9 cellular contexts compared by ENCODE assay signal in the genomic region with DNA sequence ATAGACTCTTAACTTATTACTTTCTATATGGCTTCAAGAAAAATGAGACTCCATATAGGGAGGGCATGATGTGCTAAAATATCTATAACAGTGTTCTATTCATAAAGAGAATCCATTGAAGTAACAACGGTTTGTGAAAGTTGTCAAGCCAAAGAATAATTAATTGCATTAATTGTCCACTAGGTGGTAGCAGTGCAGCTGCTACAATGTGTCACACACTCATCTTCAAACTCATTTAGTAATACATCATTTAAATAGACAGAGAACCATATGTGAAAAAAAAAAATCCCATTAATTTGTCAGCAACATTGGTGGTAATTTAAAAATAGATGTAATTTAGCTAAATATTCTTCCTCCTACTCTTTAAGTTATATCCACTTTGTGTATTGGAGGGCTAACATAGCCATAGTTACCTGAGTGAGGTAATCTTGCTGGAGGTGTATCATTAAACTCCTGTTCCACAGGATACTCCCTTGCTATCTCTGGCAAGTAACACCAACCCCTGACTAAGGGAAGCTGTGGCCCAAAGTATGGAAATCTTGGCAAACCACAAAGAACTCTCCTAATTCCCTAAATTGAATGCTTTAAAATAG. TPM values are rescaled to one million over a fixed set of nuclear protein-coding genes. Genes with fewer than 3 reads are reported as not detected.
DNase-seq lines count a peak whose midpoint lies in the region; ATAC-seq and TF ChIP-seq lines count a peak whose summit lies in the region.
"Had no signal": no experiment of that assay in that cellular context is flagged by ENCODE, and none has a peak within 500 bp of the region (broad histone marks: within the 10 kb centered on the region; RNA-seq: fewer than 3 reads in every experiment).

No MANE protein-coding gene starts in this region.

- DNase-seq in AG20443 (ENCODE audit: low spot score) (peak; percentile 58), GM13977 (ENCODE audit: low spot score) (peak; percentile 52), NCI-H1092 treated with DMSO at 0.1 percent for 48 hours (lab: John Stamatoyannopoulos, UW) (peak; percentile 47), WTC11 (ENCODE audit: low spot score) (no peak), right atrium auricular region (ENCODE audit: low spot score) (no peak), superior temporal gyrus (ENCODE audit: extremely low spot score) (peak; percentile 84), nucleus accumbens (lab: John Stamatoyannopoulos, UW) (no peak)
- DNase-seq: left cardiac atrium had no signal

- POLR2A ChIA-PET in WTC11 (lab: Charles Lee) = no interaction called here

- CTCF ChIA-PET in WTC11 (lab: Charles Lee) = interaction anchor here (0.7 to 3.4 kb wide), 7 partner anchors 13 to 135 kb away, joined by 3 to 19 read pairs (median 5); no protein-coding TSS in a partner anchor

- H3K4me1 Mint-ChIP-seq in WTC11 = no peaks in the 10 kb centered on the region

- in situ Hi-C loops in GM13977 (cut with MboI; ENCODE audit: low pct_unique_long_range_greater_than_20kb, low sequenced_read_pairs, unreplicated experiment) = no loop called here

- no peaks in the 10 kb centered on the region for H3K27me3 ChIP-seq in right atrium auricular region

- no peak overlapping the region for H3K27ac ChIP-seq in right atrium auricular region

- no peaks in the 10 kb centered on the region for H3K9me3 Mint-ChIP-seq in WTC11

- TF ChIP-seq CTCF in GM13977 (IDR thresholded peaks at IDR 0.05; ENCODE audit: extremely low read depth, insufficient read depth, missing control alignments) = peak; percentile 65
- peak; percentile 59 for TF ChIP-seq CTCF in WTC11 (IDR thresholded peaks at IDR 0.05)
- TF ChIP-seq CTCF in right atrium auricular region (IDR thresholded peaks at IDR 0.05) = peak; percentile 52 to 85

- H3K4me1 ChIP-seq in right atrium auricular region = no peaks in the 10 kb centered on the region

- no peaks in the 10 kb centered on the region for H3K36me3 Mint-ChIP-seq in WTC11

- no peaks in the 10 kb centered on the region for H3K27me3 Mint-ChIP-seq in WTC11 (ENCODE audit: low read depth)

- H3K4me3 Mint-ChIP-seq in WTC11 = no peak overlapping the region

- H3K9me3 ChIP-seq in right atrium auricular region = no peaks in the 10 kb centered on the region

- H3K4me3 ChIP-seq in right atrium auricular region = no peak overlapping the region

- ATAC-seq in HG02678 (IDR thresholded peaks at IDR 0.05; ENCODE audit: unreplicated experiment) (peak; percentile 77), WTC11 (no peak; the same call in 1 of the 2 replicates)

- no peak overlapping the region for H3K27ac Mint-ChIP-seq in WTC11

- no peaks in the 10 kb centered on the region for H3K36me3 ChIP-seq in right atrium auricular region

TF ChIP-seq in WTC11, 78 proteins besides CTCF, POLR2A, EP300 and RAD21 (continues in another document):
- no peak for TF ChIP-seq HMGA2 (CRISPR knock-in tag; IDR thresholded peaks at IDR 0.05)
- no peak for TF ChIP-seq ZSCAN18 (CRISPR knock-in tag; IDR thresholded peaks at IDR 0.05)
- no peak for TF ChIP-seq CREM (CRISPR knock-in tag; IDR thresholded peaks at IDR 0.05)
- TF ChIP-seq ZNF416 (CRISPR knock-in tag; IDR thresholded peaks at IDR 0.05) = no peak
- TF ChIP-seq CBFB (CRISPR knock-in tag; IDR thresholded peaks at IDR 0.05; ENCODE audit: low read depth) = no peak
- no peak for TF ChIP-seq ZMAT4 (CRISPR knock-in tag; IDR thresholded peaks at IDR 0.05)
- TF ChIP-seq GTF2I (CRISPR knock-in tag; conservative IDR thresholded peaks at IDR 0.05) = no peak
- TF ChIP-seq TCF7 (CRISPR knock-in tag; IDR thresholded peaks at IDR 0.05; ENCODE audit: low read depth) = no peak
- TF ChIP-seq, protein P1, sequence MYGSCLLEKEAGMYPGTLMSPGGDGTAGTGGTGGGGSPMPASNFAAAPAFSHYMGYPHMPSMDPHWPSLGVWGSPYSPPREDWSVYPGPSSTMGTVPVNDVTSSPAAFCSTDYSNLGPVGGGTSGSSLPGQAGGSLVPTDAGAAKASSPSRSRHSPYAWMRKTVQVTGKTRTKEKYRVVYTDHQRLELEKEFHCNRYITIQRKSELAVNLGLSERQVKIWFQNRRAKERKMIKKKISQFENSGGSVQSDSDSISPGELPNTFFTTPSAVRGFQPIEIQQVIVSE (CRISPR knock-in tag; IDR thresholded peaks at IDR 0.05; ENCODE audit: borderline replicate concordance) = no peak
- TF ChIP-seq ERG (CRISPR knock-in tag; IDR thresholded peaks at IDR 0.05) = no peak
- no peak for TF ChIP-seq MYBL2 (CRISPR knock-in tag; IDR thresholded peaks at IDR 0.05)
- TF ChIP-seq, protein P2, sequence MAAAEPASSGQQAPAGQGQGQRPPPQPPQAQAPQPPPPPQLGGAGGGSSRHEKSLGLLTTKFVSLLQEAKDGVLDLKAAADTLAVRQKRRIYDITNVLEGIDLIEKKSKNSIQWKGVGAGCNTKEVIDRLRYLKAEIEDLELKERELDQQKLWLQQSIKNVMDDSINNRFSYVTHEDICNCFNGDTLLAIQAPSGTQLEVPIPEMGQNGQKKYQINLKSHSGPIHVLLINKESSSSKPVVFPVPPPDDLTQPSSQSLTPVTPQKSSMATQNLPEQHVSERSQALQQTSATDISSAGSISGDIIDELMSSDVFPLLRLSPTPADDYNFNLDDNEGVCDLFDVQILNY (CRISPR knock-in tag; IDR thresholded peaks at IDR 0.05) = no peak
- TF ChIP-seq JUN (CRISPR knock-in tag; IDR thresholded peaks at IDR 0.05) = no peak
- no peak for TF ChIP-seq ZNF671 (CRISPR knock-in tag; IDR thresholded peaks at IDR 0.05)
- no peak for TF ChIP-seq RORB (CRISPR knock-in tag; IDR thresholded peaks at IDR 0.05)
- TF ChIP-seq, protein P3, sequence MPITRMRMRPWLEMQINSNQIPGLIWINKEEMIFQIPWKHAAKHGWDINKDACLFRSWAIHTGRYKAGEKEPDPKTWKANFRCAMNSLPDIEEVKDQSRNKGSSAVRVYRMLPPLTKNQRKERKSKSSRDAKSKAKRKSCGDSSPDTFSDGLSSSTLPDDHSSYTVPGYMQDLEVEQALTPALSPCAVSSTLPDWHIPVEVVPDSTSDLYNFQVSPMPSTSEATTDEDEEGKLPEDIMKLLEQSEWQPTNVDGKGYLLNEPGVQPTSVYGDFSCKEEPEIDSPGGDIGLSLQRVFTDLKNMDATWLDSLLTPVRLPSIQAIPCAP (CRISPR knock-in tag; IDR thresholded peaks at IDR 0.05) = no peak
- TF ChIP-seq KAT7 (CRISPR knock-in tag; IDR thresholded peaks at IDR 0.05; ENCODE audit: borderline replicate concordance) = no peak
- no peak for TF ChIP-seq SMAD4 (CRISPR knock-in tag; IDR thresholded peaks at IDR 0.05)
- TF ChIP-seq, protein P4, sequence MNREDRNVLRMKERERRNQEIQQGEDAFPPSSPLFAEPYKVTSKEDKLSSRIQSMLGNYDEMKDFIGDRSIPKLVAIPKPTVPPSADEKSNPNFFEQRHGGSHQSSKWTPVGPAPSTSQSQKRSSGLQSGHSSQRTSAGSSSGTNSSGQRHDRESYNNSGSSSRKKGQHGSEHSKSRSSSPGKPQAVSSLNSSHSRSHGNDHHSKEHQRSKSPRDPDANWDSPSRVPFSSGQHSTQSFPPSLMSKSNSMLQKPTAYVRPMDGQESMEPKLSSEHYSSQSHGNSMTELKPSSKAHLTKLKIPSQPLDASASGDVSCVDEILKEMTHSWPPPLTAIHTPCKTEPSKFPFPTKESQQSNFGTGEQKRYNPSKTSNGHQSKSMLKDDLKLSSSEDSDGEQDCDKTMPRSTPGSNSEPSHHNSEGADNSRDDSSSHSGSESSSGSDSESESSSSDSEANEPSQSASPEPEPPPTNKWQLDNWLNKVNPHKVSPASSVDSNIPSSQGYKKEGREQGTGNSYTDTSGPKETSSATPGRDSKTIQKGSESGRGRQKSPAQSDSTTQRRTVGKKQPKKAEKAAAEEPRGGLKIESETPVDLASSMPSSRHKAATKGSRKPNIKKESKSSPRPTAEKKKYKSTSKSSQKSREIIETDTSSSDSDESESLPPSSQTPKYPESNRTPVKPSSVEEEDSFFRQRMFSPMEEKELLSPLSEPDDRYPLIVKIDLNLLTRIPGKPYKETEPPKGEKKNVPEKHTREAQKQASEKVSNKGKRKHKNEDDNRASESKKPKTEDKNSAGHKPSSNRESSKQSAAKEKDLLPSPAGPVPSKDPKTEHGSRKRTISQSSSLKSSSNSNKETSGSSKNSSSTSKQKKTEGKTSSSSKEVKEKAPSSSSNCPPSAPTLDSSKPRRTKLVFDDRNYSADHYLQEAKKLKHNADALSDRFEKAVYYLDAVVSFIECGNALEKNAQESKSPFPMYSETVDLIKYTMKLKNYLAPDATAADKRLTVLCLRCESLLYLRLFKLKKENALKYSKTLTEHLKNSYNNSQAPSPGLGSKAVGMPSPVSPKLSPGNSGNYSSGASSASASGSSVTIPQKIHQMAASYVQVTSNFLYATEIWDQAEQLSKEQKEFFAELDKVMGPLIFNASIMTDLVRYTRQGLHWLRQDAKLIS (CRISPR knock-in tag; IDR thresholded peaks at IDR 0.05; ENCODE audit: borderline replicate concordance) = no peak

RNA-seq across cellular contexts. Expression of gene CPA3, which starts 3.7 kb away (rescaled TPM):
- total RNA-seq in WTC11 (2021) = not detected in 3 replicates
- 1 to 10 TPM; 1.3 to 5.1 TPM for total RNA-seq in right atrium auricular region

RNA-seq across cellular contexts. Expression of gene CPB1, which starts 33.8 kb away (rescaled TPM):
- 4.1 to 7.6 TPM (median 5.0 TPM) in 3 replicates for total RNA-seq in WTC11 (2021)
- total RNA-seq in right atrium auricular region = under 1 TPM in 1 of 2 donors, not detected in 1; 0.41 TPM

Comparison
In these comparisons a context has a peak if more than half of its experiments do, and no peak if none do; other contexts are left out.
1. DNase-seq: peak in AG20443 (single experiment), GM13977 (single experiment), NCI-H1092 treated with DMSO at 0.1 percent for 48 hours (single experiment) and superior temporal gyrus (single experiment); none in WTC11 (single experiment), right atrium auricular region (single experiment) and nucleus accumbens (0 of 56).
2. Peak in every context shown above with its lines, with median percentiles within 50 percentile points of each other: CTCF ChIP-seq.